Comparison of ENCODE assay signal across 27 cellular contexts in genomic region chr12:31772186-31772585, GRCh38. TPM values are rescaled to one million over a fixed set of nuclear protein-coding genes. Genes with fewer than 3 reads are reported as not detected.
DNase-seq lines count a peak whose midpoint lies in the region; ATAC-seq, FAIRE-seq and TF ChIP-seq lines count a peak whose summit lies in the region.
"Had no signal": no experiment of that assay in that cellular context is flagged by ENCODE, and none has a peak within 500 bp of the region (broad histone marks: within the 10 kb centered on the region; RNA-seq: fewer than 3 reads in every experiment).

No MANE protein-coding gene starts in this region.

- FAIRE-seq in K562 (lab: Jason Lieb, UNC): no peak
- FAIRE-seq: D721Med, GM18507, H54 had no signal

- H3K4me3 ChIP-seq in K562 (no peak overlapping the region), mesendoderm (ENCODE audit: low read length) (no peak overlapping the region), PC-3 (ENCODE audit: low read length) (no peak overlapping the region)
- H3K4me3 ChIP-seq: PC-9, SJCRH30 had no signal

- WGBS in K562 (ENCODE audit: insufficient coverage, low coverage, missing lambda C conversion rate): 56% methylated on average over 4 of the region's 4 CpGs
- no CpG with 5 or more reads among the region's 4 CpGs for WGBS in mesendoderm (ENCODE audit: extremely low coverage, insufficient coverage, low lambda C conversion rate)

- no peak overlapping the region for H4K8ac ChIP-seq in mesendoderm (ENCODE audit: low read depth, low read length)

- H2AK5ac ChIP-seq in mesendoderm (ENCODE audit: low read length): no peak overlapping the region

- H3K18ac ChIP-seq in mesendoderm (ENCODE audit: low read length): no peak overlapping the region

- H3K4me1 ChIP-seq in K562 (replicated peaks in 1 of 2; ENCODE audit: control insufficient read depth in 2 of 2, insufficient read depth in 2 of 2, low read length in 2 of 2): no peaks in the 10 kb centered on the region; a peak in 1 of 5 replicates
- H3K4me1 ChIP-seq in mesendoderm (ENCODE audit: control insufficient read depth, low read depth, low read length): peaks cover 2% of the 10 kb centered on the region
- no peaks in the 10 kb centered on the region for H3K4me1 ChIP-seq in PC-3 (ENCODE audit: insufficient read depth, low read length)
- H3K4me1 ChIP-seq: BE2C had no signal

- H2BK5ac ChIP-seq in mesendoderm (ENCODE audit: low read length): no peak overlapping the region

- H3K27ac ChIP-seq in K562 (ENCODE audit: extremely low read depth, low read depth, low read length) (no peak overlapping the region), mesendoderm (ENCODE audit: low read depth, low read length) (no peak overlapping the region), PC-3 (ENCODE audit: low read length) (no peak overlapping the region)
- H3K27ac ChIP-seq: 22Rv1, SJCRH30 had no signal

- H3K4me2 ChIP-seq in K562 (ENCODE audit: insufficient read depth, low read length) (no peak overlapping the region), mesendoderm (ENCODE audit: low read length) (no peak overlapping the region), PC-3 (ENCODE audit: low read length) (no peak overlapping the region)

- no peaks in the 10 kb centered on the region for H3K36me3 Mint-ChIP-seq in stimulated activated naive B cell treated with anti-CD40 and anti-IgM and Interleukin-4, amounts not matched to agents 10 μg/mL and 1 μg/mL and 100 μg/mL, for 72 hours
- H3K36me3 Mint-ChIP-seq in WTC11: peaks cover 6% of the 10 kb centered on the region
- H3K36me3 Mint-ChIP-seq: CD14-positive monocyte, IgD-negative memory B cell had no signal

- no peak for TF ChIP-seq RAD21 in K562 (CRISPR knock-in tag; conservative IDR thresholded peaks at IDR 0.05 in 1 of 2, IDR thresholded peaks at IDR 0.05 in 1 of 2)

- BruUV-seq in K562 (replicated peaks; lab: Mats Ljungman, UMichigan) (no TSS peak), PC-3 (replicated peaks; lab: Mats Ljungman, UMichigan) (no TSS peak)

- H3K4ac ChIP-seq in mesendoderm (ENCODE audit: low read depth, low read length): no peak overlapping the region

- no peaks in the 10 kb centered on the region for H3K9me1 ChIP-seq in K562 (ENCODE audit: control insufficient read depth, insufficient read depth, low read length)

- POLR2A ChIA-PET in K562 (lab: Yijun Ruan, JAX): no interaction called here
- POLR2A ChIA-PET in WTC11 (lab: Charles Lee): no interaction called here
- POLR2A ChIA-PET in PC-3 (lab: Charles Lee; ENCODE audit: unreplicated experiment): no interaction called here

- no peaks in the 10 kb centered on the region for H3K27me3 Mint-ChIP-seq in stimulated activated naive B cell treated with anti-CD40 and anti-IgM and Interleukin-4, amounts not matched to agents 10 μg/mL and 1 μg/mL and 100 μg/mL, for 72 hours
- no peaks in the 10 kb centered on the region for H3K27me3 Mint-ChIP-seq in WTC11 (ENCODE audit: low read depth)
- H3K27me3 Mint-ChIP-seq: IgD-negative memory B cell had no signal

- CTCF ChIA-PET in K562 (lab: Yijun Ruan, JAX; ENCODE audit: low intra/inter-chr PET ratio): no interaction called here
- CTCF ChIA-PET in WTC11 (lab: Charles Lee): interaction anchor here (0.6 to 1.8 kb wide), 5 partner anchors 16 to 189 kb away, joined by 3 to 6 read pairs (median 5); no protein-coding TSS in a partner anchor
- CTCF ChIA-PET in PC-3 (lab: Charles Lee): no interaction called here

- H3K9me3 Mint-ChIP-seq in stimulated activated naive B cell treated with anti-CD40 and anti-IgM and Interleukin-4, amounts not matched to agents 10 μg/mL and 1 μg/mL and 100 μg/mL, for 72 hours: no peaks in the 10 kb centered on the region
- peaks cover 25% of the 10 kb centered on the region for H3K9me3 Mint-ChIP-seq in WTC11

- H2AFZ ChIP-seq in K562 (ENCODE audit: low read depth, low read length) (0 out of 2 replicates have a peak overlapping the region, but pooled peaks have one; percentile 19), PC-3 (ENCODE audit: low read length) (no peak overlapping the region)
- H2AFZ ChIP-seq: PC-9 had no signal

- H2BK120ac ChIP-seq in mesendoderm (ENCODE audit: low read depth, low read length): no peak overlapping the region

- ATAC-seq in K562 (no peak), WTC11 (no peak), PC-3 (no peak)
- ATAC-seq in stimulated activated naive B cell treated with anti-CD40 and anti-IgM and Interleukin-4, amounts not matched to agents 10 μg/mL and 1 μg/mL and 100 μg/mL, for 72 hours (replicated peaks): no peak
- ATAC-seq: Right ventricle myocardium inferior had no signal

- no peaks in the 10 kb centered on the region for H3K79me1 ChIP-seq in mesendoderm (ENCODE audit: low read length)

- peak overlapping the region; percentile 51 for H3K27ac Mint-ChIP-seq in stimulated activated naive B cell treated with anti-CD40 and anti-IgM and Interleukin-4, amounts not matched to agents 10 μg/mL and 1 μg/mL and 100 μg/mL, for 72 hours
- H3K27ac Mint-ChIP-seq in WTC11: no peak overlapping the region
- H3K27ac Mint-ChIP-seq: IgD-negative memory B cell had no signal

- H3K23ac ChIP-seq in mesendoderm (ENCODE audit: low read length): no peak overlapping the region

- H3K36me3 ChIP-seq in K562 (ENCODE audit: control insufficient read depth, insufficient read depth, low read length) (no peaks in the 10 kb centered on the region), mesendoderm (ENCODE audit: control insufficient read depth, insufficient read depth, low read length) (no peaks in the 10 kb centered on the region), PC-3 (ENCODE audit: low read depth, low read length) (no peaks in the 10 kb centered on the region)
- H3K36me3 ChIP-seq: BE2C, SJCRH30 had no signal

- no peak overlapping the region for H4K5ac ChIP-seq in mesendoderm (ENCODE audit: low read length)

- H3K4me3 Mint-ChIP-seq in stimulated activated naive B cell treated with anti-CD40 and anti-IgM and Interleukin-4, amounts not matched to agents 10 μg/mL and 1 μg/mL and 100 μg/mL, for 72 hours: no peak overlapping the region
- H3K4me3 Mint-ChIP-seq in WTC11: no peak overlapping the region
- H3K4me3 Mint-ChIP-seq: CD14-positive monocyte, IgD-negative memory B cell had no signal

- TF ChIP-seq EP300 in K562 (IDR thresholded peaks at IDR 0.05; ENCODE audit: low read length): no peak

- H3K9ac ChIP-seq in K562 (ENCODE audit: insufficient read depth in 1 of 2, low read depth in 2 of 2, low read length in 2 of 2) (no peak overlapping the region), mesendoderm (ENCODE audit: low read length) (no peak overlapping the region), PC-3 (ENCODE audit: low read length) (no peak overlapping the region)

- H3K9me2 ChIP-seq in PC-3 (replicated peaks; ENCODE audit: low read length): no peaks in the 10 kb centered on the region

- TF ChIP-seq CTCF in K562 (IDR thresholded peaks at IDR 0.05 in 2 of 3, conservative IDR thresholded peaks at IDR 0.05 in 1 of 3; ENCODE audit: insufficient read depth in 2 of 3, low read depth in 1 of 3, low read length in 3 of 3) (no peak), WTC11 (IDR thresholded peaks at IDR 0.05) (no peak), PC-3 (conservative IDR thresholded peaks at IDR 0.05; ENCODE audit: low read depth, low read length) (no peak)

- in situ Hi-C loops in K562 (cut with MboI): no loop called here

- H2BK15ac ChIP-seq in mesendoderm (replicated peaks; ENCODE audit: low read depth): peak overlapping the region; percentile 67

- no peaks in the 10 kb centered on the region for H3K9me3 ChIP-seq in K562 (replicated peaks; ENCODE audit: control insufficient read depth, insufficient read depth, low read depth, low read length)
- H3K9me3 ChIP-seq in PC-3 (ENCODE audit: low read length): no peaks in the 10 kb centered on the region
- H3K9me3 ChIP-seq: BE2C, SJCRH30 had no signal

- intact Hi-C loops in K562 (cut with micrococcal nuclease): no loop called here
- intact Hi-C loops in PC-3 (cut with micrococcal nuclease): no loop called here

- no peaks in the 10 kb centered on the region for H3K27me3 ChIP-seq in K562 (ENCODE audit: control insufficient read depth in 2 of 2, insufficient read depth in 2 of 2, low read length in 2 of 2)
- H3K27me3 ChIP-seq in mesendoderm (ENCODE audit: insufficient read depth, low read length, poor library complexity): no peaks in the 10 kb centered on the region
- H3K27me3 ChIP-seq in PC-3 (ENCODE audit: low read length): no peaks in the 10 kb centered on the region
- H3K27me3 ChIP-seq: BE2C, SJCRH30 had no signal

- no peak overlapping the region for H3K56ac ChIP-seq in mesendoderm (ENCODE audit: low read length)

- H3F3A ChIP-seq in PC-3 (ENCODE audit: low read length, unreplicated experiment): no peaks in the 10 kb centered on the region

- DNase-seq in activated CD8-positive, alpha-beta memory T cell treated with anti-CD3 and anti-CD28 coated beads for 24 hours: peak; percentile 13
- no peak for DNase-seq in activated CD8-positive, alpha-beta memory T cell treated with anti-CD3 and anti-CD28 coated beads, Interleukin-2, amount 50 U/mL, for 48 hours
- no peak for DNase-seq in K562 (ENCODE audit: extremely low read depth in 1 of 4, low spot score in 3 of 4)
- DNase-seq in mesendoderm: no peak
- DNase-seq in stimulated activated naive B cell treated with anti-CD40 and anti-IgM and Interleukin-4, amounts not matched to agents 10 μg/mL and 1 μg/mL and 100 μg/mL, for 72 hours: no peak
- no peak for DNase-seq in islet precursor cell
- DNase-seq in WTC11 (ENCODE audit: low spot score): no peak
- no peak for DNase-seq in PC-3
- DNase-seq: ACHN; BE2C; NCI-H1048; NCI-H1417 treated with DMSO at 0.1 percent for 48 hours; NCI-H1694 treated with DMSO at 0.1 percent for 48 hours; NCI-H2081 treated with DMSO at 0.1 percent for 48 hours; NCI-H2171 treated with DMSO at 0.1 percent for 48 hours; NCI-H524 treated with DMSO at 0.1 percent for 48 hours; NCI-H774; NK-92 treated with Interleukin-12 subunit alpha and Interleukin-12 subunit beta, amount 100 ng/mL, for 24 hours; PC-9 had no signal

- H3K79me2 ChIP-seq in K562 (ENCODE audit: control insufficient read depth, insufficient read depth, low read length) (no peaks in the 10 kb centered on the region), mesendoderm (ENCODE audit: control insufficient read depth, insufficient read depth, low read length) (no peaks in the 10 kb centered on the region), PC-3 (ENCODE audit: low read length) (no peaks in the 10 kb centered on the region)

- no peaks in the 10 kb centered on the region for H4K20me1 ChIP-seq in K562 (replicated peaks; ENCODE audit: control insufficient read depth, insufficient read depth, low read length)
- no peaks in the 10 kb centered on the region for H4K20me1 ChIP-seq in PC-3 (ENCODE audit: low read length)

- H3K4me1 Mint-ChIP-seq in stimulated activated naive B cell treated with anti-CD40 and anti-IgM and Interleukin-4, amounts not matched to agents 10 μg/mL and 1 μg/mL and 100 μg/mL, for 72 hours: peaks cover 19 to 32% of the 10 kb centered on the region in 2 donors
- H3K4me1 Mint-ChIP-seq in WTC11: peaks cover 11% of the 10 kb centered on the region

- TF ChIP-seq POLR2A in K562 (conservative IDR thresholded peaks at IDR 0.05): no peak

RNA-seq across cellular contexts. Expression of gene AMN1, which starts 43.4 kb away (rescaled TPM):
- 13.1 and 20.6 TPM in 2 replicates for total RNA-seq in K562 (2011; cell fraction: chromatin; rRNA removed; ENCODE audit: low replicate concordance)
- total RNA-seq in K562 (2011; cell fraction: nucleolus; rRNA removed): 7.5 and 9.8 TPM in 2 replicates
- 12.9 and 18.0 TPM in 2 replicates for total RNA-seq in K562 (2011; cell fraction: nucleoplasm; rRNA removed)
- total RNA-seq in K562 (2014; rRNA removed): 5.2 and 6.1 TPM in 2 replicates
- 10.3 and 12.4 TPM in 2 replicates for total RNA-seq in K562 (2014; rRNA removed; fragmentation: Illumina TruSeq; extraction: Trizol)
- total RNA-seq in K562 (2015; rRNA removed; fragmentation: Illumina TruSeq; extraction: Trizol): 7.5 and 7.9 TPM in 2 replicates
- total RNA-seq in K562 (2021): 5.4 and 8.8 TPM in 2 replicates
- 25.8 and 26.6 TPM in 2 replicates for polyA plus RNA-seq in K562 (2011; rRNA removed)
- polyA plus RNA-seq in K562 (2011; cell fraction: cytosol; rRNA removed): 6.7 and 21.0 TPM in 2 replicates
- 10.9 and 20.0 TPM in 2 replicates for polyA plus RNA-seq in K562 (2011; cell fraction: nucleus; rRNA removed)
- polyA plus RNA-seq in K562 (2012): 6.8 and 13.1 TPM in 2 replicates
- polyA plus RNA-seq in K562 (2014; fragmentation: Illumina TruSeq; extraction: Trizol): 11.4 and 13.3 TPM in 2 replicates
- 10 to 100 TPM; 26.9 to 27.6 TPM for polyA plus RNA-seq in K562 (2014; fragmentation: Nextera tagmentation; extraction: Ambion mirVana)
- 12.8 and 13.0 TPM in 2 replicates for polyA plus RNA-seq in K562 (2014; rRNA removed)
- polyA minus RNA-seq in K562 (2011; rRNA and poly(A)+ RNA removed): 18.5 and 19.7 TPM in 2 replicates
- 5.2 and 7.9 TPM in 2 replicates for polyA minus RNA-seq in K562 (2011; cell fraction: cytosol; rRNA and poly(A)+ RNA removed)
- 3.0 and 9.9 TPM in 2 replicates for polyA minus RNA-seq in K562 (2011; cell fraction: nucleus; rRNA and poly(A)+ RNA removed)
- polyA plus RNA-seq in mesendoderm (2013, experiment 1 of 2): 8.7 TPM
- 7.9 TPM for polyA plus RNA-seq in mesendoderm (2013, experiment 2 of 2)
- total RNA-seq in WTC11 (2021): 8.9 to 12.1 TPM (median 10.1 TPM) in 3 replicates
- total RNA-seq in PC-3 (2014; rRNA removed): 2.1 and 3.9 TPM in 2 replicates
